In the genomic region with DNA sequence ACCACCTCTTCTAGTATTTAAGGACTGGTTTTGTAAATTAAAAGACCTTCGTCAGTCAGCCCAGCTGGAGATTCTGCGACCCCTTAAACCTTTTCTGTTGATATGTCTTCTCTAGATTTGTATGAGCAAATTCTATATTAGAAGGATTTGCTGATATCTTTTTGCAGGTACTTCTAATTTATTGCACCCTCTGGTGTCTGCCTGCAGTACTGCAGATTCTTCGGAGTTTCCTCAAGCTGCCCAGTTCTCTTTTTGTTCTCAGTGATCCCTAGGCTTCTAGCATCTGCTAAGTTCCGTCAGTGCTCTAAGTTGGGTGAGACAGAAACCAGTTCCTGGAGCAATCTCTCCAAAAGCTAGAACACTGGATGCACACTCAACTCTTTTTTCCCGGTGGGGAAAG, we compare ENCODE assay signal across 1 cellular context.
TF ChIP-seq lines count a peak whose summit lies in the region.

No MANE protein-coding gene starts in this region.

TF ChIP-seq in GM23338, 12 proteins besides CTCF, POLR2A, EP300 and RAD21 (continued from another document):
- TF ChIP-seq, protein P1, sequence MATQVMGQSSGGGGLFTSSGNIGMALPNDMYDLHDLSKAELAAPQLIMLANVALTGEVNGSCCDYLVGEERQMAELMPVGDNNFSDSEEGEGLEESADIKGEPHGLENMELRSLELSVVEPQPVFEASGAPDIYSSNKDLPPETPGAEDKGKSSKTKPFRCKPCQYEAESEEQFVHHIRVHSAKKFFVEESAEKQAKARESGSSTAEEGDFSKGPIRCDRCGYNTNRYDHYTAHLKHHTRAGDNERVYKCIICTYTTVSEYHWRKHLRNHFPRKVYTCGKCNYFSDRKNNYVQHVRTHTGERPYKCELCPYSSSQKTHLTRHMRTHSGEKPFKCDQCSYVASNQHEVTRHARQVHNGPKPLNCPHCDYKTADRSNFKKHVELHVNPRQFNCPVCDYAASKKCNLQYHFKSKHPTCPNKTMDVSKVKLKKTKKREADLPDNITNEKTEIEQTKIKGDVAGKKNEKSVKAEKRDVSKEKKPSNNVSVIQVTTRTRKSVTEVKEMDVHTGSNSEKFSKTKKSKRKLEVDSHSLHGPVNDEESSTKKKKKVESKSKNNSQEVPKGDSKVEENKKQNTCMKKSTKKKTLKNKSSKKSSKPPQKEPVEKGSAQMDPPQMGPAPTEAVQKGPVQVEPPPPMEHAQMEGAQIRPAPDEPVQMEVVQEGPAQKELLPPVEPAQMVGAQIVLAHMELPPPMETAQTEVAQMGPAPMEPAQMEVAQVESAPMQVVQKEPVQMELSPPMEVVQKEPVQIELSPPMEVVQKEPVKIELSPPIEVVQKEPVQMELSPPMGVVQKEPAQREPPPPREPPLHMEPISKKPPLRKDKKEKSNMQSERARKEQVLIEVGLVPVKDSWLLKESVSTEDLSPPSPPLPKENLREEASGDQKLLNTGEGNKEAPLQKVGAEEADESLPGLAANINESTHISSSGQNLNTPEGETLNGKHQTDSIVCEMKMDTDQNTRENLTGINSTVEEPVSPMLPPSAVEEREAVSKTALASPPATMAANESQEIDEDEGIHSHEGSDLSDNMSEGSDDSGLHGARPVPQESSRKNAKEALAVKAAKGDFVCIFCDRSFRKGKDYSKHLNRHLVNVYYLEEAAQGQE (IDR thresholded peaks at IDR 0.05; ENCODE audit: unreplicated experiment): no peak
- TF ChIP-seq EZH2phosphoT487 (IDR thresholded peaks at IDR 0.05; ENCODE audit: unreplicated experiment) (no peak), JUNB (IDR thresholded peaks at IDR 0.05; ENCODE audit: unreplicated experiment) (no peak), STAT1 (IDR thresholded peaks at IDR 0.05; ENCODE audit: unreplicated experiment) (no peak), NANOG (IDR thresholded peaks at IDR 0.05; ENCODE audit: borderline replicate concordance) (no peak), ZNF114 (CRISPR knock-in tag; IDR thresholded peaks at IDR 0.05) (no peak)
- TF ChIP-seq, protein P2, sequence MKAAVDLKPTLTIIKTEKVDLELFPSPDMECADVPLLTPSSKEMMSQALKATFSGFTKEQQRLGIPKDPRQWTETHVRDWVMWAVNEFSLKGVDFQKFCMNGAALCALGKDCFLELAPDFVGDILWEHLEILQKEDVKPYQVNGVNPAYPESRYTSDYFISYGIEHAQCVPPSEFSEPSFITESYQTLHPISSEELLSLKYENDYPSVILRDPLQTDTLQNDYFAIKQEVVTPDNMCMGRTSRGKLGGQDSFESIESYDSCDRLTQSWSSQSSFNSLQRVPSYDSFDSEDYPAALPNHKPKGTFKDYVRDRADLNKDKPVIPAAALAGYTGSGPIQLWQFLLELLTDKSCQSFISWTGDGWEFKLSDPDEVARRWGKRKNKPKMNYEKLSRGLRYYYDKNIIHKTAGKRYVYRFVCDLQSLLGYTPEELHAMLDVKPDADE (IDR thresholded peaks at IDR 0.05): no peak
